ENCODE assay signal across 1 cellular context in genomic region chr14:31529053-31529452, GRCh38.
A peak's percentile ranks its signal among the peaks of the same experiment; 100 is the strongest.
TF ChIP-seq lines count a peak whose summit lies in the region.

No MANE protein-coding gene starts in this region.

TF ChIP-seq in HepG2, 621 proteins besides CTCF, POLR2A, EP300 and RAD21 (continued from another document):
- TF ChIP-seq NR2F6 (IDR thresholded peaks at IDR 0.05) (no peak), NR2F6 (CRISPR knock-in tag; IDR thresholded peaks at IDR 0.05) (no peak), CEBPG (CRISPR knock-in tag; IDR thresholded peaks at IDR 0.05) (peak; percentile 92), ATF2 (CRISPR knock-in tag; IDR thresholded peaks at IDR 0.05) (0 out of 2 replicates have a peak, but pooled peaks have one; percentile 50)
